ENCODE assay signal across 3 cellular contexts in genomic region chr15:30192065-30192745, GRCh38. TPM values are rescaled to one million over a fixed set of nuclear protein-coding genes. Genes with fewer than 3 reads are reported as not detected.
"Had no signal": no experiment of that assay in that cellular context is flagged by ENCODE, and none has a peak within 500 bp of the region (broad histone marks: within the 10 kb centered on the region; RNA-seq: fewer than 3 reads in every experiment).

No MANE protein-coding gene starts in this region.

RNA-seq across cellular contexts. Expression of gene GOLGA8T, which starts 57.4 kb away (rescaled TPM):
- total RNA-seq: activated CD4-positive, alpha-beta T cell treated with anti-CD3 and anti-CD28 coated beads, Interleukin-2, amount 10 ng/mL, durations not matched to agents 7 days and 5 days; posterior vena cava; ureter had no signal
